1 cellular context compared by ENCODE assay signal in genomic region chr19:58400638-58400915, GRCh38.
TF ChIP-seq lines count a peak whose summit lies in the region.

No MANE protein-coding gene starts in this region.

TF ChIP-seq in GM12878, 131 proteins besides CTCF, POLR2A, EP300 and RAD21:
- TF ChIP-seq WRNIP1 (IDR thresholded peaks at IDR 0.05; ENCODE audit: borderline replicate concordance, low read depth, low read length) = no peak
- TF ChIP-seq PRDM15 (CRISPR knock-in tag; IDR thresholded peaks at IDR 0.05) = no peak
- TF ChIP-seq CREM (IDR thresholded peaks at IDR 0.05; ENCODE audit: low read depth) = no peak
- TF ChIP-seq ZNF24 (IDR thresholded peaks at IDR 0.05) = no peak
- TF ChIP-seq KAT2A (conservative IDR thresholded peaks at IDR 0.05; ENCODE audit: control insufficient read depth, low read depth, low read length) = no peak
- no peak for TF ChIP-seq TCF7 (IDR thresholded peaks at IDR 0.05; ENCODE audit: borderline replicate concordance)
- no peak for TF ChIP-seq ZBTB4 (CRISPR knock-in tag; IDR thresholded peaks at IDR 0.05)
- TF ChIP-seq POLR2AphosphoS2 (IDR thresholded peaks at IDR 0.05; ENCODE audit: low read depth, low read length) = no peak
- TF ChIP-seq ZNF687 (IDR thresholded peaks at IDR 0.05) = no peak
- no peak for TF ChIP-seq IRF4 (IDR thresholded peaks at IDR 0.05; ENCODE audit: low read depth, low read length)
- TF ChIP-seq EED (IDR thresholded peaks at IDR 0.05; ENCODE audit: low read depth) = no peak
- TF ChIP-seq ZNF622 (IDR thresholded peaks at IDR 0.05) = no peak
- TF ChIP-seq IKZF2 (IDR thresholded peaks at IDR 0.05) = no peak
- TF ChIP-seq, protein P1, sequence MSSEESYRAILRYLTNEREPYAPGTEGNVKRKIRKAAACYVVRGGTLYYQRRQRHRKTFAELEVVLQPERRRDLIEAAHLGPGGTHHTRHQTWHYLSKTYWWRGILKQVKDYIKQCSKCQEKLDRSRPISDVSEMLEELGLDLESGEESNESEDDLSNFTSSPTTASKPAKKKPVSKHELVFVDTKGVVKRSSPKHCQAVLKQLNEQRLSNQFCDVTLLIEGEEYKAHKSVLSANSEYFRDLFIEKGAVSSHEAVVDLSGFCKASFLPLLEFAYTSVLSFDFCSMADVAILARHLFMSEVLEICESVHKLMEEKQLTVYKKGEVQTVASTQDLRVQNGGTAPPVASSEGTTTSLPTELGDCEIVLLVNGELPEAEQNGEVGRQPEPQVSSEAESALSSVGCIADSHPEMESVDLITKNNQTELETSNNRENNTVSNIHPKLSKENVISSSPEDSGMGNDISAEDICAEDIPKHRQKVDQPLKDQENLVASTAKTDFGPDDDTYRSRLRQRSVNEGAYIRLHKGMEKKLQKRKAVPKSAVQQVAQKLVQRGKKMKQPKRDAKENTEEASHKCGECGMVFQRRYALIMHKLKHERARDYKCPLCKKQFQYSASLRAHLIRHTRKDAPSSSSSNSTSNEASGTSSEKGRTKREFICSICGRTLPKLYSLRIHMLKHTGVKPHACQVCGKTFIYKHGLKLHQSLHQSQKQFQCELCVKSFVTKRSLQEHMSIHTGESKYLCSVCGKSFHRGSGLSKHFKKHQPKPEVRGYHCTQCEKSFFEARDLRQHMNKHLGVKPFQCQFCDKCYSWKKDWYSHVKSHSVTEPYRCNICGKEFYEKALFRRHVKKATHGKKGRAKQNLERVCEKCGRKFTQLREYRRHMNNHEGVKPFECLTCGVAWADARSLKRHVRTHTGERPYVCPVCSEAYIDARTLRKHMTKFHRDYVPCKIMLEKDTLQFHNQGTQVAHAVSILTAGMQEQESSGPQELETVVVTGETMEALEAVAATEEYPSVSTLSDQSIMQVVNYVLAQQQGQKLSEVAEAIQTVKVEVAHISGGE (CRISPR knock-in tag; IDR thresholded peaks at IDR 0.05) = no peak
- no peak for TF ChIP-seq NR2C2 (IDR thresholded peaks at IDR 0.05; ENCODE audit: borderline replicate concordance, control insufficient read depth, insufficient read length, low read depth)
- no peak for TF ChIP-seq ZBED1 (IDR thresholded peaks at IDR 0.05; ENCODE audit: borderline replicate concordance)
- no peak for TF ChIP-seq HCFC1 (IDR thresholded peaks at IDR 0.05; ENCODE audit: low read length)
- TF ChIP-seq PML (IDR thresholded peaks at IDR 0.05; ENCODE audit: low read length) = no peak
- no peak for TF ChIP-seq SP1 (IDR thresholded peaks at IDR 0.05; ENCODE audit: low read depth, low read length)
